Comparison of ENCODE assay signal across 8 cellular contexts in the genomic region with DNA sequence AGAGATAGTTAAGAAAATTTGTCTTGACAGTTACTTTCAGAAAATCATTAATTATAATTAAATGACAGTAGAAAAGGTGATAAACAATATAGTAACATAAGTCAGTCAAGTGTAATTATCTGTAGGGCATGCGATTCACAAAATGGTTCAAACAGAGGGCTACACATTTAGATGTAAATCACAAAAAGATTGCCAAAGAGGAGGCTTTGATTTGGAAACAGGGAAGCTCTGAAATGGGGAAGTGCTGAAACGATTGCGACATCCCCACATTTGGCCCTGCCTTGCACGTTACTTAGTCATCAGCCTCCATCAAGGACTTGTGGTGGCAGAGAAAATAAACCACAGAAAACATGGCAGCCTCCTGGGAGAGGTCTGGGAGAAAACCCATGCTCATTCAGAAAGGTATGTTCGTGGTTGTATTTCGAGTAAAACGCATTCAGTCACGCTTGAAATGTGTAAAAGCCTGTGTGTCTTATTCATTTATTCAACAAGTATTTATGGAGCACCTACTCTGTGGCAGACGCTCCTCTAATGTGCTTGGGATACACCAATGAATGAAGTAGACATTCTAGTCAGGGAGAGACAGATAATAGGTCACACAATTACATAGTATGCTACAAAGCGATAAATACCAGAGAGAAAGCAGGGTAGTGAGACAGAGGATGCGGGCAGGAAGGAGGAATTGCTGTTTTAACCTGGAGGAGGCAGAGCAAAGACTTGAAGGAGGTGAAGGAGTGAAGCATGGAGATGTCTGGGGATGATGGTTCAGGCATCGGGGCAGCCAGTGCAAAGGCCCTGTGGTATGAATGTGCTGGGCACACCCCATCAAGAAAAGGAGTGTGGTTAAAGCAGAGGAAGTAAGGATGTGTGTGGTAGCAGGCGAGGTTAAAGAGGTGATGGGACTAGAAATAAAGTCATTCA. TPM values are rescaled to one million over a fixed set of nuclear protein-coding genes. Genes with fewer than 3 reads are reported as not detected.
DNase-seq lines count a peak whose midpoint lies in the region; ATAC-seq and TF ChIP-seq lines count a peak whose summit lies in the region.

No MANE protein-coding gene starts in this region.

- no peaks in the 10 kb centered on the region for H3K9me3 ChIP-seq in HUES48 (ENCODE audit: control insufficient read depth, insufficient read depth, low read length)
- H3K9me3 ChIP-seq in effector memory CD4-positive, alpha-beta T cell (ENCODE audit: control insufficient read depth, low read length), result no peaks in the 10 kb centered on the region

- intact Hi-C loops in posterior vena cava (cut with DNase I), result no loop called here

- H3K9ac ChIP-seq in HUES48 (ENCODE audit: low read depth, low read length), result no peak overlapping the region

- peak; percentile 95 for DNase-seq in GM12865 (ENCODE audit: low read depth)
- peak; percentile 95 for DNase-seq in SKM-1 (lab: John Stamatoyannopoulos, UW; ENCODE audit: unreplicated experiment)
- DNase-seq in foreskin fibroblast, result peak; percentile 88 to 93
- DNase-seq in posterior vena cava (ENCODE audit: low spot score), result peak; percentile 93
- no peak for DNase-seq in NCI-H1694 (lab: John Stamatoyannopoulos, UW)
- DNase-seq in effector memory CD4-positive, alpha-beta T cell, result no peak

- ATAC-seq in GM21717 (IDR thresholded peaks at IDR 0.05; ENCODE audit: unreplicated experiment), result peak; percentile 61

- peaks cover 44% of the 10 kb centered on the region for H3K4me1 ChIP-seq in HUES48 (ENCODE audit: control insufficient read depth, insufficient read depth, low read length)
- H3K4me1 ChIP-seq in effector memory CD4-positive, alpha-beta T cell (ENCODE audit: control insufficient read depth, insufficient read depth, low read length, poor library complexity, severe bottlenecking), result no peaks in the 10 kb centered on the region

- peak overlapping the region; percentile 81 for H3K27ac ChIP-seq in HUES48 (ENCODE audit: low read depth, low read length)
- no peak overlapping the region for H3K27ac ChIP-seq in effector memory CD4-positive, alpha-beta T cell (ENCODE audit: insufficient read depth, low read length, poor library complexity, severe bottlenecking)

- TF ChIP-seq CTCF in GM12865 (IDR thresholded peaks at IDR 0.05; ENCODE audit: insufficient read depth, low read depth, low read length, missing control alignments), result no peak
- no peak for TF ChIP-seq CTCF in foreskin fibroblast (IDR thresholded peaks at IDR 0.05; ENCODE audit: low read depth, low read length)

- H3K27me3 ChIP-seq in HUES48 (ENCODE audit: control insufficient read depth, insufficient read depth, low read length), result no peaks in the 10 kb centered on the region
- H3K27me3 ChIP-seq in effector memory CD4-positive, alpha-beta T cell (replicated peaks; ENCODE audit: control insufficient read depth, insufficient read depth, low read length, poor library complexity, severe bottlenecking), result no peaks in the 10 kb centered on the region

- peak overlapping the region; percentile 42 for H3K4me3 ChIP-seq in GM12865 (ENCODE audit: low read depth, low read length)
- no peak overlapping the region for H3K4me3 ChIP-seq in HUES48 (ENCODE audit: low read depth, low read length)
- no peak overlapping the region for H3K4me3 ChIP-seq in foreskin fibroblast (ENCODE audit: low read depth in 1 of 2, low read length in 2 of 2)
- no peak overlapping the region for H3K4me3 ChIP-seq in effector memory CD4-positive, alpha-beta T cell (ENCODE audit: insufficient read depth, low read depth, low read length, poor library complexity, severe bottlenecking)

- H3K36me3 ChIP-seq in HUES48 (ENCODE audit: control insufficient read depth, insufficient read depth, low read length), result peaks cover 10% of the 10 kb centered on the region
- H3K36me3 ChIP-seq in effector memory CD4-positive, alpha-beta T cell (ENCODE audit: control insufficient read depth, insufficient read depth, low read length), result no peaks in the 10 kb centered on the region

RNA-seq across cellular contexts. Expression of a gene that starts 7.8 kb away (rescaled TPM):
- 10 to 100 TPM; 12.5 to 22.6 TPM for total RNA-seq in posterior vena cava

Comparison
In these comparisons a context has a peak if more than half of its experiments do, and no peak if none do; other contexts are left out.
1. DNase-seq: peak in GM12865 (single experiment), SKM-1 (single experiment), foreskin fibroblast (2 of 2) and posterior vena cava (single experiment); none in NCI-H1694 (single experiment) and effector memory CD4-positive, alpha-beta T cell (0 of 3).